Comparison of ENCODE assay signal across 7 cellular contexts in the genomic region with DNA sequence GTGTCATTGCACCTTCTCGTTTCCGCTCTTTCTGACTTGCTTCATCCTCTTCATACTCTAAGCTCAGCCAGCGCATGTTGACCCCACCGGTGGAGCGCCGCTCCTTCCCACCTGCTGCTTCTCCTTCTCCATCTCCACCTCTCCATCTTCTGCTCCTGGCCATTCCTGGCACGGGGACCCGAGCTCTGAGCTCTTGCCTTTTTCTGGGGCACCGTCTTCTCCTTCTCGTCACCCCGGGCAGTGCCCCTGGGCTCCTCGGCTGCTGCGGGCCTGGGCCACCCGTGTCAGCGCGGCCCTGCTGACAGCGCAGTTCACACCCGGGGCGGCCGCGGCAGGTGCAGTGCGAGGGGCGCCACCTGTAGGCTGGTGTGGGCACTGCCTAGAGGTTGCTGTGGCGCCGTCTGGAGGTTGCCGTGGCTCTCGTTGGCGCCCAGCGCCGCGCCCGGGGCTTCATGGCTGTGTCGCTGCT. TPM values are rescaled to one million over a fixed set of nuclear protein-coding genes. Genes with fewer than 3 reads are reported as not detected.
DNase-seq lines count a peak whose midpoint lies in the region; ATAC-seq, FAIRE-seq and TF ChIP-seq lines count a peak whose summit lies in the region.
"Not testable (repeated sequence)": the region's sequence is repeated elsewhere in the genome, so short reads cannot be mapped to it uniquely, and the experiment has no call there.

No MANE protein-coding gene starts in this region.

- H3K27me3 ChIP-seq in adrenal gland: not testable (repeated sequence)

- not testable (repeated sequence) for FAIRE-seq in kidney (lab: Jason Lieb, UNC)

- not testable (repeated sequence) for H3K27ac ChIP-seq in adrenal gland; kidney (ENCODE audit: low read depth in 2 of 2, low read length in 2 of 2)

- not testable (repeated sequence) for H3K9me3 Mint-ChIP-seq in activated CD4-positive, alpha-beta T cell treated with anti-CD3 and anti-CD28 coated beads for 36 hours (ENCODE audit: low read depth)

- not testable (repeated sequence) for H3K9ac ChIP-seq in kidney (ENCODE audit: low read length in 2 of 2)

- DNase-seq in activated CD4-positive, alpha-beta T cell treated with anti-CD3 and anti-CD28 coated beads for 36 hours: peak; percentile 56
- DNase-seq in adrenal gland: peak in 5 of 7 donors; percentile 10 to 45 (median 21)
- DNase-seq in kidney: peak; percentile 51
- DNase-seq in stimulated activated CD4-positive, alpha-beta T cell treated with anti-CD3 and anti-CD28 coated beads, Interleukin-15, amount 100 ng/mL, for 1 hour (ENCODE audit: low read depth in 1 of 2, low spot score in 1 of 2): peak; percentile 19 to 27

- not testable (repeated sequence) for TF ChIP-seq POLR2A in adrenal gland (IDR thresholded peaks at IDR 0.05)

- not testable (repeated sequence) for H3K27me3 Mint-ChIP-seq in activated CD4-positive, alpha-beta T cell treated with anti-CD3 and anti-CD28 coated beads for 36 hours

- H3K36me3 ChIP-seq in adrenal gland (replicated peaks in 1 of 2); kidney (ENCODE audit: control insufficient read depth in 1 of 2, insufficient read depth in 2 of 2, low read length in 2 of 2): not testable (repeated sequence)

- H3K9me3 ChIP-seq in adrenal gland (replicated peaks in 1 of 3); kidney (ENCODE audit: control insufficient read depth in 1 of 2, low read length in 2 of 2): not testable (repeated sequence)

- not testable (repeated sequence) for H3K36me3 Mint-ChIP-seq in activated CD4-positive, alpha-beta T cell treated with anti-CD3 and anti-CD28 coated beads for 36 hours (ENCODE audit: low read depth)

- CTCF ChIA-PET in activated CD4-positive, alpha-beta T cell treated with anti-CD3 and anti-CD28 coated beads for 36 hours (lab: Charles Lee): not testable (repeated sequence)

- ATAC-seq in GM18909 (IDR thresholded peaks at IDR 0.05; ENCODE audit: poor library complexity, unreplicated experiment) (peak; percentile 79), HG02571 (IDR thresholded peaks at IDR 0.05; ENCODE audit: unreplicated experiment) (peak; percentile 87), HG03460 (IDR thresholded peaks at IDR 0.05; ENCODE audit: unreplicated experiment) (peak; percentile 96)
- peak; percentile 99 for ATAC-seq in activated CD4-positive, alpha-beta T cell treated with anti-CD3 and anti-CD28 coated beads for 36 hours

- H3K4me1 ChIP-seq in adrenal gland (replicated peaks in 1 of 2); kidney (ENCODE audit: control insufficient read depth in 1 of 2, insufficient read depth in 1 of 2, low read depth in 1 of 2, low read length in 2 of 2): not testable (repeated sequence)

- H3K27ac Mint-ChIP-seq in activated CD4-positive, alpha-beta T cell treated with anti-CD3 and anti-CD28 coated beads for 36 hours: not testable (repeated sequence)

- POLR2A ChIA-PET in activated CD4-positive, alpha-beta T cell treated with anti-CD3 and anti-CD28 coated beads for 36 hours (lab: Charles Lee): not testable (repeated sequence)

- not testable (repeated sequence) for H3K4me1 Mint-ChIP-seq in activated CD4-positive, alpha-beta T cell treated with anti-CD3 and anti-CD28 coated beads for 36 hours

- not testable (repeated sequence) for H3K4me3 Mint-ChIP-seq in activated CD4-positive, alpha-beta T cell treated with anti-CD3 and anti-CD28 coated beads for 36 hours

- peak in 1 of 6 experiments; percentile 11 for TF ChIP-seq CTCF in adrenal gland (IDR thresholded peaks at IDR 0.05)
- TF ChIP-seq CTCF in kidney (IDR thresholded peaks at IDR 0.05; ENCODE audit: borderline replicate concordance, extremely low read depth, insufficient read depth): not testable (repeated sequence)

- WGBS in adrenal gland, 4 donors: 12 to 37% (median 21%) methylated on average over 3 to 20 of the region's 33 CpGs

- not testable (repeated sequence) for H3K4me3 ChIP-seq in adrenal gland; kidney (ENCODE audit: low read length in 2 of 2)

- intact Hi-C loops in activated CD4-positive, alpha-beta T cell treated with anti-CD3 and anti-CD28 coated beads for 36 hours (cut with DNase I, micrococcal nuclease); adrenal gland (cut with DNase I); kidney (cut with DNase I): not testable (repeated sequence)

RNA-seq across cellular contexts. Expression of a gene that starts 1.6 kb away (rescaled TPM):
- total RNA-seq in activated CD4-positive, alpha-beta T cell treated with anti-CD3 and anti-CD28 coated beads for 36 hours: under 1 TPM; 0.83 to 0.91 TPM
- 1 to 10 TPM in 3 of 8 donors, under 1 TPM in 2, not detected in 3; 0.46 to 5.1 (median 1.4) TPM for total RNA-seq in adrenal gland
- under 1 TPM in 2 of 3 donors, not detected in 1; 0.47 to 0.97 TPM for polyA plus RNA-seq in adrenal gland
- 3.5 TPM for total RNA-seq in kidney
- polyA plus RNA-seq in kidney (ENCODE audit: insufficient read depth, low read depth, low replicate concordance): 0.37 TPM

RNA-seq across cellular contexts. Expression of a gene that starts 38.8 kb away (rescaled TPM):
- total RNA-seq in activated CD4-positive, alpha-beta T cell treated with anti-CD3 and anti-CD28 coated beads for 36 hours: 100 to 1,000 TPM; 877 to 952 TPM
- 100 to 1,000 TPM in 7 of 8 donors, 10 to 100 TPM in 1; 99.7 to 575 (median 337) TPM for total RNA-seq in adrenal gland
- polyA plus RNA-seq in adrenal gland: 1,000 to 10,000 TPM in 2 of 3 donors, 100 to 1,000 TPM in 1; 459 to 3,047 (median 2,044) TPM
- total RNA-seq in kidney: 424 TPM
- polyA plus RNA-seq in kidney (ENCODE audit: insufficient read depth, low read depth, low replicate concordance): 542 TPM
